21 cellular contexts compared by ENCODE assay signal in the genomic region with DNA sequence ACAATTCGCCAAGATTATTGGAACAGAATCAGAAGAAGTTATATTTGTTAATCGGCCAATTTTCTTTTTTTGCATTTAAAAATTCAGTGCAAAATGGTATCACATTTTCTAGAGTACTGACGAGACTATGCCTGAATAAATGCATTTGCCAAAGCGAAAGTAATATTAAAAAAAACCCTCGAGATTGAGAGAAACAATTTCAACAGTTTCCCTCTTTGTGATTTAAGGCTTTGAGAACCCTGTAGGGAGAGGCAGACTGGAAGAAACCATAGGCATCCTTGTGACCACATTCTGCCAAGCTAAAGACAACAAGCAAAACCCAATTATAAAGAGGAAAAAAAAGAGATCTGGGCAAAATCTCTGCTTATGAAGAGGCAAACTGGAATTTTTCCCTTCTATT.
DNase-seq lines count a peak whose midpoint lies in the region; ATAC-seq and TF ChIP-seq lines count a peak whose summit lies in the region.
"Had no signal": no experiment of that assay in that cellular context is flagged by ENCODE, and none has a peak within 500 bp of the region (broad histone marks: within the 10 kb centered on the region; RNA-seq: fewer than 3 reads in every experiment).

No MANE protein-coding gene starts in this region.

- H3K27ac ChIP-seq in lower lobe of right lung, result no peak overlapping the region
- H3K27ac ChIP-seq in tibial artery, result peak overlapping the region; percentile 77
- H3K27ac ChIP-seq: BLaER1, brain microvascular endothelial cell, gastrocnemius medialis had no signal

- H3K36me3 ChIP-seq in lower lobe of right lung, result no peaks in the 10 kb centered on the region
- no peaks in the 10 kb centered on the region for H3K36me3 ChIP-seq in tibial artery
- H3K36me3 ChIP-seq: BLaER1, brain microvascular endothelial cell, gastrocnemius medialis had no signal

- CTCF ChIA-PET in activated naive CD4-positive, alpha-beta T cell treated with anti-CD3 and anti-CD28 coated beads for 36 hours (lab: Charles Lee), result interaction anchor here (0.5 kb wide), 1 partner anchor 9 kb away, joined by 3 read pairs; no protein-coding TSS in a partner anchor
- CTCF ChIA-PET in activated B cell treated with CpG ODN at 0.5 μM for 24 hours (lab: Charles Lee), result no interaction called here

- peak overlapping the region; percentile 6 for H3K4me3 ChIP-seq in lower lobe of right lung
- peak overlapping the region; percentile 20 to 21 for H3K4me3 ChIP-seq in tibial artery
- H3K4me3 ChIP-seq: BLaER1, GM12878 had no signal

- H3K36me3 Mint-ChIP-seq in activated naive CD4-positive, alpha-beta T cell treated with anti-CD3 and anti-CD28 coated beads for 36 hours (ENCODE audit: low read depth), result no peaks in the 10 kb centered on the region
- no peaks in the 10 kb centered on the region for H3K36me3 Mint-ChIP-seq in activated B cell treated with CpG ODN at 0.5 μM for 24 hours (ENCODE audit: low read depth)

- H3K27me3 ChIP-seq in lower lobe of right lung (ENCODE audit: low read depth), result no peaks in the 10 kb centered on the region
- no peaks in the 10 kb centered on the region for H3K27me3 ChIP-seq in tibial artery
- H3K27me3 ChIP-seq: BLaER1, brain microvascular endothelial cell, gastrocnemius medialis had no signal

- H3K9me3 ChIP-seq in lower lobe of right lung, result no peaks in the 10 kb centered on the region
- no peaks in the 10 kb centered on the region for H3K9me3 ChIP-seq in tibial artery
- H3K9me3 ChIP-seq: BLaER1, gastrocnemius medialis had no signal

- H3K27me3 Mint-ChIP-seq in activated naive CD4-positive, alpha-beta T cell treated with anti-CD3 and anti-CD28 coated beads for 36 hours (ENCODE audit: low read depth), result no peaks in the 10 kb centered on the region
- H3K27me3 Mint-ChIP-seq in activated B cell treated with CpG ODN at 0.5 μM for 24 hours, result peaks cover 2% of the 10 kb centered on the region

- TF ChIP-seq CTCF in activated B cell treated with CpG ODN at 0.5 μM for 24 hours (IDR thresholded peaks at IDR 0.05) (no peak), lower lobe of right lung (IDR thresholded peaks at IDR 0.05) (no peak), tibial artery (IDR thresholded peaks at IDR 0.05) (no peak)

- DNase-seq in activated naive CD4-positive, alpha-beta T cell treated with anti-CD3 and anti-CD28 coated beads for 36 hours, result no peak
- DNase-seq in activated naive CD4-positive, alpha-beta T cell (lab: John Stamatoyannopoulos, UW), result no peak
- DNase-seq in activated B cell treated with CpG ODN at 0.5 μM for 24 hours, result no peak
- no peak for DNase-seq in lower lobe of right lung
- DNase-seq in tibial artery, result no peak
- DNase-seq in RPMI8226, result no peak
- DNase-seq in midbrain (lab: John Stamatoyannopoulos, UW), result no peak
- DNase-seq: activated naive CD4-positive, alpha-beta T cell treated with Interleukin-2 at 50 U/mL for 16 hours; brain microvascular endothelial cell; gastrocnemius medialis; GDM1; KBM-7; NCI-H1105; NCI-H2171; small intestine; stimulated activated CD4-positive, alpha-beta T cell treated with anti-CD3 and anti-CD28 coated beads, Interleukin-4, amount 100 ng/mL, for 24 hours; SW 1271 had no signal

- intact Hi-C loops in activated naive CD4-positive, alpha-beta T cell treated with anti-CD3 and anti-CD28 coated beads for 36 hours (cut with micrococcal nuclease), result no loop called here
- intact Hi-C loops in activated B cell treated with CpG ODN at 0.5 μM for 24 hours (cut with micrococcal nuclease) (no loop called here), lower lobe of right lung (cut with DNase I) (no loop called here), tibial artery (cut with DNase I; ENCODE audit: low total_unique reads) (no loop called here)

- ATAC-seq in activated B cell treated with CpG ODN at 0.5 μM for 24 hours (ENCODE audit: low read depth) (no peak), lower lobe of right lung (no peak), HG02885 (IDR thresholded peaks at IDR 0.05; ENCODE audit: poor library complexity, unreplicated experiment) (no peak)
- ATAC-seq: gastrocnemius medialis, GM12878, left lobe of liver had no signal

- H3K4me1 ChIP-seq in lower lobe of right lung (no peaks in the 10 kb centered on the region), tibial artery (peaks cover 0 to 64% (median 25%) of the 10 kb centered on the region in 4 donors)
- H3K4me1 ChIP-seq: BLaER1 had no signal

- H3K9me3 Mint-ChIP-seq in activated naive CD4-positive, alpha-beta T cell treated with anti-CD3 and anti-CD28 coated beads for 36 hours, result no peaks in the 10 kb centered on the region
- H3K9me3 Mint-ChIP-seq in activated B cell treated with CpG ODN at 0.5 μM for 24 hours, result no peaks in the 10 kb centered on the region

- H3K4me3 Mint-ChIP-seq in activated naive CD4-positive, alpha-beta T cell treated with anti-CD3 and anti-CD28 coated beads for 36 hours, result peak overlapping the region; percentile 3
- peak overlapping the region; percentile 11 for H3K4me3 Mint-ChIP-seq in activated B cell treated with CpG ODN at 0.5 μM for 24 hours

- H3K4me1 Mint-ChIP-seq in activated naive CD4-positive, alpha-beta T cell treated with anti-CD3 and anti-CD28 coated beads for 36 hours (ENCODE audit: low read depth), result no peaks in the 10 kb centered on the region
- peaks cover 7% of the 10 kb centered on the region for H3K4me1 Mint-ChIP-seq in activated B cell treated with CpG ODN at 0.5 μM for 24 hours

- no peak overlapping the region for H3K27ac Mint-ChIP-seq in activated naive CD4-positive, alpha-beta T cell treated with anti-CD3 and anti-CD28 coated beads for 36 hours
- H3K27ac Mint-ChIP-seq in activated B cell treated with CpG ODN at 0.5 μM for 24 hours, result no peak overlapping the region

- POLR2A ChIA-PET in activated B cell treated with CpG ODN at 0.5 μM for 24 hours (lab: Charles Lee), result no interaction called here
